ENCODE assay signal across 10 cellular contexts in the genomic region with DNA sequence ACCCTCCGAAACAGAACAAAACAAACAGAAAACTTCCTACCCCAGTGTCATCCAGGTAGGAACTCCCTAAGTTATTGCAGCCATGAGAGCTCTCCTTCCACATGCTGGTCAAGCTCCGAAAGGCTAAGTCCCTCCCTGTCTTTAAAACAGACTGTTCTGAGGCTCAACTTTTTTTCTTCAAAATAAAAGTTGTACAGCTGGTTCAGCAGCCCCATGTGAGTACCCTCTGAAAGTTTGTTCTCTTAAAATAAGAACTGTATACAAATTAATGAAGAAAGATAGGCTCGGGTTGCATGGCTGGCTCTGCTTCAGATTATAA. TPM values are rescaled to one million over a fixed set of nuclear protein-coding genes. Genes with fewer than 3 reads are reported as not detected.
DNase-seq lines count a peak whose midpoint lies in the region; ATAC-seq and TF ChIP-seq lines count a peak whose summit lies in the region.
"Had no signal": no experiment of that assay in that cellular context is flagged by ENCODE, and none has a peak within 500 bp of the region (broad histone marks: within the 10 kb centered on the region; RNA-seq: fewer than 3 reads in every experiment).

A gene (minus strand): TSS at position 122 of the 319 bp plus-strand sequence.

- no peaks in the 10 kb centered on the region for H3K36me3 ChIP-seq in PC-9 (ENCODE audit: low read depth)
- H3K36me3 ChIP-seq in fibroblast of lung (ENCODE audit: control insufficient read depth, insufficient read depth, low read length), result no peaks in the 10 kb centered on the region
- H3K36me3 ChIP-seq in muscle layer of duodenum (ENCODE audit: control insufficient read depth in 1 of 2, insufficient read depth in 2 of 2, low read length in 2 of 2), result no peaks in the 10 kb centered on the region
- no peaks in the 10 kb centered on the region for H3K36me3 ChIP-seq in thyroid gland

- no peaks in the 10 kb centered on the region for H3K27me3 ChIP-seq in PC-9 (ENCODE audit: insufficient read depth, low read depth)
- H3K27me3 ChIP-seq in fibroblast of lung (ENCODE audit: control insufficient read depth, insufficient read depth, low read length), result no peaks in the 10 kb centered on the region
- H3K27me3 ChIP-seq in muscle layer of duodenum (ENCODE audit: low read depth, low read length), result no peaks in the 10 kb centered on the region
- H3K27me3 ChIP-seq in thyroid gland, result no peaks in the 10 kb centered on the region

- TF ChIP-seq POLR2A in thyroid gland (IDR thresholded peaks at IDR 0.05), result peak in 1 of 2 donors; percentile 76

- H3F3A ChIP-seq in PC-9 (ENCODE audit: insufficient read depth, low read depth), result no peaks in the 10 kb centered on the region

- TF ChIP-seq CTCF in PC-9 (conservative IDR thresholded peaks at IDR 0.05) (no peak), fibroblast of lung (conservative IDR thresholded peaks at IDR 0.05 in 1 of 2, IDR thresholded peaks at IDR 0.05 in 1 of 2; ENCODE audit: low read depth in 1 of 2, low read length in 2 of 2) (no peak), thyroid gland (IDR thresholded peaks at IDR 0.05) (no peak)

- H3K27me3 Mint-ChIP-seq in natural killer cell treated with Interleukin-12 subunit alpha and Interleukin-12 subunit beta and Interleukin-15 and Interleukin-18, amount 100 ng/mL, for 72 hours, result no peaks in the 10 kb centered on the region

- ATAC-seq in natural killer cell treated with Interleukin-12 subunit alpha and Interleukin-12 subunit beta and Interleukin-15 and Interleukin-18, amount 100 ng/mL, for 72 hours, result no peak

- CTCF ChIA-PET in PC-9 (lab: Charles Lee), result no interaction called here

- H3K79me2 ChIP-seq in PC-9 (ENCODE audit: low read depth) (no peaks in the 10 kb centered on the region), fibroblast of lung (ENCODE audit: control insufficient read depth, insufficient read depth, low read length) (no peaks in the 10 kb centered on the region)

- POLR2A ChIA-PET in PC-9 (lab: Charles Lee; ENCODE audit: unreplicated experiment), result no interaction called here

- H3K4me1 ChIP-seq in PC-9 (replicated peaks; ENCODE audit: insufficient read depth) (no peaks in the 10 kb centered on the region), fibroblast of lung (ENCODE audit: control insufficient read depth, extremely low read depth, insufficient read depth, low read length) (no peaks in the 10 kb centered on the region), muscle layer of duodenum (ENCODE audit: control insufficient read depth in 1 of 2, insufficient read depth in 2 of 2, low read length in 2 of 2) (no peaks in the 10 kb centered on the region), thyroid gland (peaks cover 5 to 16% of the 10 kb centered on the region in 2 donors)

- no peak for DNase-seq in PC-9
- DNase-seq in fibroblast of lung (ENCODE audit: low read depth in 2 of 2), result peak in 1 of 2 donors; percentile 26
- peak; percentile 30 to 42 for DNase-seq in thyroid gland
- DNase-seq in natural killer cell treated with Interleukin-12 subunit alpha and Interleukin-12 subunit beta and Interleukin-15 and Interleukin-18, amount 100 ng/mL, for 72 hours (ENCODE audit: low spot score), result no peak
- no peak for DNase-seq in NK-92 (lab: John Stamatoyannopoulos, UW; ENCODE audit: unreplicated experiment)
- DNase-seq in NCI-H524 (lab: John Stamatoyannopoulos, UW), result no peak
- DNase-seq in head of caudate nucleus, result no peak
- DNase-seq: DMS153, NCI-H1105 had no signal

- no peaks in the 10 kb centered on the region for H3K36me3 Mint-ChIP-seq in natural killer cell treated with Interleukin-12 subunit alpha and Interleukin-12 subunit beta and Interleukin-15 and Interleukin-18, amount 100 ng/mL, for 72 hours

- no peak within 1 kb of the TSS for H3K27ac Mint-ChIP-seq in natural killer cell treated with Interleukin-12 subunit alpha and Interleukin-12 subunit beta and Interleukin-15 and Interleukin-18, amount 100 ng/mL, for 72 hours

- H3K27ac ChIP-seq in PC-9 (no peak within 1 kb of the TSS), fibroblast of lung (ENCODE audit: insufficient read depth, low read length) (no peak within 1 kb of the TSS), muscle layer of duodenum (ENCODE audit: low read length) (peak within 1 kb of the TSS; percentile 80), thyroid gland (peak within 1 kb of the TSS; percentile 62 to 86 (median 85))

- H3K9me3 ChIP-seq in PC-9 (ENCODE audit: insufficient read depth, low read depth) (no peaks in the 10 kb centered on the region), fibroblast of lung (ENCODE audit: control insufficient read depth, insufficient read depth, low read depth, low read length) (no peaks in the 10 kb centered on the region), muscle layer of duodenum (ENCODE audit: control insufficient read depth in 1 of 2, low read length in 2 of 2) (peaks cover 0 to 4% of the 10 kb centered on the region in 2 donors), thyroid gland (no peaks in the 10 kb centered on the region)

- H3K4me2 ChIP-seq in PC-9 (peak within 1 kb of the TSS; percentile 5; the same call in 1 of the 2 replicates), fibroblast of lung (ENCODE audit: extremely low read depth, insufficient read depth, low read length) (peak within 1 kb of the TSS; percentile 11)

- H3K9me3 Mint-ChIP-seq in natural killer cell treated with Interleukin-12 subunit alpha and Interleukin-12 subunit beta and Interleukin-15 and Interleukin-18, amount 100 ng/mL, for 72 hours, result peaks cover 4% of the 10 kb centered on the region

- H2AFZ ChIP-seq in PC-9 (peak within 1 kb of the TSS; percentile 53; the same call in 1 of the 2 replicates), fibroblast of lung (ENCODE audit: low read length) (peak within 1 kb of the TSS; percentile 6)

- H3K9ac ChIP-seq in fibroblast of lung (ENCODE audit: insufficient read depth, low read length), result no peak within 1 kb of the TSS

- 5 to 19% methylated on average over 3 of the region's 3 CpGs for WGBS in thyroid gland, 2 donors

- H3K4me3 ChIP-seq in PC-9 (no peak within 1 kb of the TSS), fibroblast of lung (replicated peaks in 1 of 4; ENCODE audit: control extremely low read depth in 1 of 4, insufficient read depth in 1 of 4, low read depth in 3 of 4, low read length in 4 of 4) (peak within 1 kb of the TSS in 1 of 4 experiments; percentile 45), muscle layer of duodenum (ENCODE audit: low read depth in 1 of 2, low read length in 2 of 2) (peak within 1 kb of the TSS; percentile 68 to 73), thyroid gland (replicated peaks in 1 of 3) (peak within 1 kb of the TSS; percentile 0 to 51 (median 45))

- H3K4me1 Mint-ChIP-seq in natural killer cell treated with Interleukin-12 subunit alpha and Interleukin-12 subunit beta and Interleukin-15 and Interleukin-18, amount 100 ng/mL, for 72 hours (ENCODE audit: low read depth in 2 of 2), result no peaks in the 10 kb centered on the region

- H4K20me1 ChIP-seq in PC-9 (ENCODE audit: insufficient read depth) (no peaks in the 10 kb centered on the region; the same call in 1 of the 2 replicates), fibroblast of lung (ENCODE audit: control insufficient read depth, extremely low read depth, insufficient read depth, low read length) (no peaks in the 10 kb centered on the region)

- intact Hi-C loops in PC-9 (cut with micrococcal nuclease; ENCODE audit: unreplicated experiment), result no loop called here
- intact Hi-C loops in thyroid gland (cut with DNase I), result no loop called here
- intact Hi-C loops in head of caudate nucleus (cut with DNase I), result no loop called here

- no peaks in the 10 kb centered on the region; the same call in 1 of the 2 replicates for H3K9me2 ChIP-seq in PC-9 (ENCODE audit: insufficient read depth)

- no peak within 1 kb of the TSS for H3K4me3 Mint-ChIP-seq in natural killer cell treated with Interleukin-12 subunit alpha and Interleukin-12 subunit beta and Interleukin-15 and Interleukin-18, amount 100 ng/mL, for 72 hours

- BruUV-seq in PC-9 (replicated peaks; lab: Mats Ljungman, UMichigan), result no TSS peak

RNA-seq across cellular contexts. Expression of the gene that starts here (rescaled TPM):
- total RNA-seq in PC-9 (2021) (0.11 and 0.30 TPM in 2 replicates), fibroblast of lung (6.7 and 7.1 TPM in 2 replicates), thyroid gland (100 to 1,000 TPM in 1 of 4 donors, 10 to 100 TPM in 3; 72.3 to 101 (median 85.7) TPM)
- polyA plus RNA-seq in fibroblast of lung, result 4.0 and 5.4 TPM in 2 replicates
- 2.1 and 3.3 TPM in 2 replicates for polyA plus RNA-seq in fibroblast of lung (2012)
- polyA minus RNA-seq in fibroblast of lung (ENCODE audit: low replicate concordance), result 0.16 and 1.7 TPM in 2 replicates
- not detected for total RNA-seq in natural killer cell treated with Interleukin-12 subunit alpha and Interleukin-12 subunit beta and Interleukin-15 and Interleukin-18, amount 100 ng/mL, for 72 hours

Comparison
In these comparisons a context has a peak if more than half of its experiments do, and no peak if none do; other contexts are left out.
1. DNase-seq: peak in thyroid gland (2 of 2); none in PC-9 (0 of 2), natural killer cell treated with Interleukin-12 subunit alpha and Interleukin-12 subunit beta and Interleukin-15 and Interleukin-18, amount 100 ng/mL, for 72 hours (single experiment), NK-92 (single experiment), NCI-H524 (0 of 2) and head of caudate nucleus (0 of 42).
2. H3K27ac ChIP-seq: peak in muscle layer of duodenum (single experiment) and thyroid gland (3 of 3); none in PC-9 (single experiment) and fibroblast of lung (single experiment).